ENCODE assay signal across 11 cellular contexts in genomic region chr5:171966270-171966669, GRCh38. TPM values are rescaled to one million over a fixed set of nuclear protein-coding genes. Genes with fewer than 3 reads are reported as not detected.
DNase-seq lines count a peak whose midpoint lies in the region; ATAC-seq, FAIRE-seq and TF ChIP-seq lines count a peak whose summit lies in the region.
"Had no signal": no experiment of that assay in that cellular context is flagged by ENCODE, and none has a peak within 500 bp of the region (broad histone marks: within the 10 kb centered on the region; RNA-seq: fewer than 3 reads in every experiment).

No MANE protein-coding gene starts in this region.

- H3K27ac ChIP-seq in CD4-positive, alpha-beta T cell (ENCODE audit: low read depth, low read length): no peak overlapping the region
- H3K27ac ChIP-seq in HL-60 (replicated peaks) (peak overlapping the region; percentile 39), astrocyte (ENCODE audit: low read depth, low read length) (no peak overlapping the region)
- no peak overlapping the region for H3K27ac ChIP-seq in naive thymus-derived CD4-positive, alpha-beta T cell (ENCODE audit: low read depth, low read length)
- H3K27ac ChIP-seq: breast epithelium had no signal

- intact Hi-C loops in CD4-positive, alpha-beta T cell (cut with DNase I, micrococcal nuclease): no loop called here
- intact Hi-C loops in naive thymus-derived CD4-positive, alpha-beta T cell (cut with micrococcal nuclease): no loop called here

- no peaks in the 10 kb centered on the region for H3K27me3 ChIP-seq in CD4-positive, alpha-beta T cell (ENCODE audit: control insufficient read depth, insufficient read depth, low read length)
- H3K27me3 ChIP-seq in HL-60 (ENCODE audit: insufficient read depth, poor library complexity, severe bottlenecking) (no peaks in the 10 kb centered on the region), astrocyte (ENCODE audit: insufficient read depth, low read length) (no peaks in the 10 kb centered on the region)
- H3K27me3 ChIP-seq in naive thymus-derived CD4-positive, alpha-beta T cell (ENCODE audit: control insufficient read depth in 2 of 2, insufficient read depth in 2 of 2, low read length in 2 of 2): no peaks in the 10 kb centered on the region
- H3K27me3 ChIP-seq: breast epithelium had no signal

- no peak for DNase-seq in CD4-positive, alpha-beta T cell
- DNase-seq in HL-60 (ENCODE audit: low read depth in 1 of 2, low spot score in 1 of 2) (no peak), astrocyte (ENCODE audit: low read depth) (no peak), NK-92 (lab: John Stamatoyannopoulos, UW; ENCODE audit: unreplicated experiment) (no peak), NCI-H1105 (lab: John Stamatoyannopoulos, UW) (no peak), kidney tubule cell (ENCODE audit: low spot score) (no peak)
- DNase-seq in naive thymus-derived CD4-positive, alpha-beta T cell: no peak
- DNase-seq: NCI-H1092, T-helper 9 cell had no signal

- H3K27ac Mint-ChIP-seq in CD4-positive, alpha-beta T cell: no peak overlapping the region
- H3K27ac Mint-ChIP-seq in astrocyte (ENCODE audit: unreplicated experiment): peak overlapping the region; percentile 50
- peak overlapping the region in 6 of 9 donors; percentile 24 to 69 (median 48) for H3K27ac Mint-ChIP-seq in naive thymus-derived CD4-positive, alpha-beta T cell

- no peak for TF ChIP-seq CTCF in CD4-positive, alpha-beta T cell (IDR thresholded peaks at IDR 0.05)
- no peak for TF ChIP-seq CTCF in HL-60 (IDR thresholded peaks at IDR 0.05; ENCODE audit: insufficient read depth, low read length)
- TF ChIP-seq CTCF in astrocyte (IDR thresholded peaks at IDR 0.05; ENCODE audit: insufficient read depth, low read depth, low read length): no peak

- H3K4me1 ChIP-seq in astrocyte (ENCODE audit: insufficient read depth, low read length): peaks cover 3% of the 10 kb centered on the region
- H3K4me1 ChIP-seq in naive thymus-derived CD4-positive, alpha-beta T cell (ENCODE audit: control insufficient read depth in 2 of 2, insufficient read depth in 2 of 2, low read length in 2 of 2): peaks cover 12 to 28% of the 10 kb centered on the region in 2 donors
- H3K4me1 ChIP-seq: breast epithelium had no signal

- POLR2A ChIA-PET in CD4-positive, alpha-beta T cell (lab: Charles Lee): no interaction called here
- POLR2A ChIA-PET in naive thymus-derived CD4-positive, alpha-beta T cell (lab: Charles Lee): interaction anchor here (0.6 to 0.7 kb wide), 2 partner anchors 57 to 130 kb away, joined by 3 read pairs; no protein-coding TSS in a partner anchor

- H3K36me3 Mint-ChIP-seq in CD4-positive, alpha-beta T cell (ENCODE audit: low read depth): peaks cover 19% of the 10 kb centered on the region
- peaks cover 3% of the 10 kb centered on the region for H3K36me3 Mint-ChIP-seq in astrocyte (ENCODE audit: low read depth, unreplicated experiment)
- H3K36me3 Mint-ChIP-seq in naive thymus-derived CD4-positive, alpha-beta T cell: peaks cover 0 to 22% (median 17%) of the 10 kb centered on the region in 5 donors

- ATAC-seq in CD4-positive, alpha-beta T cell (ENCODE audit: poor library complexity): no peak
- no peak for ATAC-seq in naive thymus-derived CD4-positive, alpha-beta T cell
- no peak for ATAC-seq in GM21786 (IDR thresholded peaks at IDR 0.05; ENCODE audit: unreplicated experiment)

- no peak overlapping the region for H3K4me3 ChIP-seq in HL-60 (replicated peaks; ENCODE audit: insufficient read depth, low read length)
- H3K4me3 ChIP-seq in astrocyte (ENCODE audit: insufficient read depth, low read depth, low read length): no peak overlapping the region
- no peak overlapping the region for H3K4me3 ChIP-seq in naive thymus-derived CD4-positive, alpha-beta T cell (ENCODE audit: low read length)
- H3K4me3 ChIP-seq: breast epithelium had no signal

- no peaks in the 10 kb centered on the region for H3K9me3 Mint-ChIP-seq in CD4-positive, alpha-beta T cell
- no peaks in the 10 kb centered on the region for H3K9me3 Mint-ChIP-seq in astrocyte (ENCODE audit: unreplicated experiment)
- H3K9me3 Mint-ChIP-seq in naive thymus-derived CD4-positive, alpha-beta T cell: peaks cover 0 to 10% (median 5%) of the 10 kb centered on the region in 11 donors

- no peaks in the 10 kb centered on the region for H3K27me3 Mint-ChIP-seq in CD4-positive, alpha-beta T cell
- no peaks in the 10 kb centered on the region for H3K27me3 Mint-ChIP-seq in astrocyte (ENCODE audit: low read depth, unreplicated experiment)
- H3K27me3 Mint-ChIP-seq in naive thymus-derived CD4-positive, alpha-beta T cell: no peaks in the 10 kb centered on the region

- H3K4me3 Mint-ChIP-seq in CD4-positive, alpha-beta T cell: peak overlapping the region; percentile 4
- H3K4me3 Mint-ChIP-seq in astrocyte (ENCODE audit: unreplicated experiment): no peak overlapping the region
- peak overlapping the region in 7 of 10 donors; percentile 12 to 60 (median 40) for H3K4me3 Mint-ChIP-seq in naive thymus-derived CD4-positive, alpha-beta T cell

- no peaks in the 10 kb centered on the region for H3K9me3 ChIP-seq in CD4-positive, alpha-beta T cell (ENCODE audit: control insufficient read depth, low read length)
- H3K9me3 ChIP-seq in astrocyte (ENCODE audit: insufficient read depth, low read depth, low read length): no peaks in the 10 kb centered on the region
- H3K9me3 ChIP-seq in naive thymus-derived CD4-positive, alpha-beta T cell (ENCODE audit: control insufficient read depth in 2 of 3, low read length in 3 of 3): peaks cover 0 to 5% (median 0%) of the 10 kb centered on the region in 3 experiments
- H3K9me3 ChIP-seq: breast epithelium had no signal

- H4K20me1 ChIP-seq in astrocyte (ENCODE audit: insufficient read depth, low read length): peaks cover 89% of the 10 kb centered on the region

- FAIRE-seq in astrocyte (lab: Jason Lieb, UNC): no peak

- CTCF ChIA-PET in CD4-positive, alpha-beta T cell (lab: Charles Lee): no interaction called here
- CTCF ChIA-PET in naive thymus-derived CD4-positive, alpha-beta T cell (lab: Charles Lee): no interaction called here

- H2AFZ ChIP-seq in astrocyte (ENCODE audit: low read depth, low read length): no peak overlapping the region

- no peak overlapping the region for H3K4me2 ChIP-seq in astrocyte (ENCODE audit: low read length)

- no peak overlapping the region for H3K9ac ChIP-seq in astrocyte (ENCODE audit: low read length)

- no peaks in the 10 kb centered on the region for H3K36me3 ChIP-seq in astrocyte (ENCODE audit: insufficient read depth, low read length)
- H3K36me3 ChIP-seq in naive thymus-derived CD4-positive, alpha-beta T cell (ENCODE audit: control insufficient read depth in 2 of 3, insufficient read depth in 3 of 3, low read length in 3 of 3): no peaks in the 10 kb centered on the region
- H3K36me3 ChIP-seq: breast epithelium had no signal

- peaks cover 96% of the 10 kb centered on the region for H3K79me2 ChIP-seq in astrocyte (ENCODE audit: insufficient read depth, low read length)

- H3K4me1 Mint-ChIP-seq in CD4-positive, alpha-beta T cell (ENCODE audit: low read depth): peaks cover 82% of the 10 kb centered on the region
- peaks cover 32% of the 10 kb centered on the region for H3K4me1 Mint-ChIP-seq in astrocyte (ENCODE audit: low read depth, unreplicated experiment)
- peaks cover 35 to 86% (median 71%) of the 10 kb centered on the region in 7 donors for H3K4me1 Mint-ChIP-seq in naive thymus-derived CD4-positive, alpha-beta T cell

RNA-seq across cellular contexts. Expression of gene FBXW11, which starts 40.2 kb away (rescaled TPM):
- total RNA-seq in CD4-positive, alpha-beta T cell: 10 to 100 TPM; 20.9 to 24.0 TPM
- 64.7 and 65.9 TPM in 2 replicates for total RNA-seq in astrocyte
- 10 to 100 TPM; 29.1 to 40.7 (median 33.6) TPM for total RNA-seq in naive thymus-derived CD4-positive, alpha-beta T cell
- 10 to 100 TPM; 15.0 to 21.5 TPM for polyA plus RNA-seq in naive thymus-derived CD4-positive, alpha-beta T cell
